Comparison of ENCODE assay signal across 14 cellular contexts in the genomic region with DNA sequence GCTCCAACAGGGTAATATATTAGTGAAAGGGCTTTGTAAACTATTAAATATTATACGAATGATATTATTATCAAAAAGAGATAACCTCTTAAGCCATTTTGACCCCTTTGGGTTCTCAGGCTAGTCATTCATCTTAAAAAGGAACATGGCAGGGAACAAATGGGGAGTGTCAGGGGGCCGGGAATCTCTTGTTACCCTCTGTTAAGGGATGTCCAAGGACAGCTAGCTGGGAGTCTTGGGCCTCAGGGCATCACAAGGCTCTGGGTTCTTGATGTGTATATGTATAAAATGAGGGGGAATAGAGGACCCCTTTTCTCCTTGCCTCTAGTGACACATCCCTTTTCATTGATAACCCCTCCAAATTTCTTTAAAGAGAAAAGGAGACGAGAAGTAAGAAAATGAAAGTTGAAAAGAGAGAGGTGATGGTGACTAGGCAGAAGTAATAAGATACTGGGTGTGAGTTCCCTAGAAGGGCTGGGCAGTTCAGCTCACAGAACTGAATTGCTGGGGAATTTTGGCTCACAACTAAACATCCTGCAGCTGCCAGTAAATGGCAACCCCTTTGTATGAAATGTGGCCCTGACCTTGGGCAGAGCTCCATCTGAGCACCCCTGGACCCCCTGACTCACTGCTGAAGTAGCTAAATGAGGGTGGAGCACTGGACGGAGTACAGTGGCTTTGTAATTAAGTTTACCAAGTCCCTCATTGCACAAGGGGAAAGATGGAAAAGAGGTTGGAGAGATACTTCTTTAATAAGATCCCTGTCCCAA. TPM values are rescaled to one million over a fixed set of nuclear protein-coding genes. Genes with fewer than 3 reads are reported as not detected.
DNase-seq lines count a peak whose midpoint lies in the region; ATAC-seq and TF ChIP-seq lines count a peak whose summit lies in the region.
"Had no signal": no experiment of that assay in that cellular context is flagged by ENCODE, and none has a peak within 500 bp of the region (broad histone marks: within the 10 kb centered on the region; RNA-seq: fewer than 3 reads in every experiment).

No MANE protein-coding gene starts in this region.

- H3K36me3 ChIP-seq in skeletal muscle satellite cell (ENCODE audit: insufficient read depth, low read length): no peaks in the 10 kb centered on the region
- H3K36me3 ChIP-seq: SJSA1 had no signal

- TF ChIP-seq POLR2A in erythroblast (IDR thresholded peaks at IDR 0.05; ENCODE audit: low read length): no peak

- no peaks in the 10 kb centered on the region for H3K9me3 ChIP-seq in skeletal muscle satellite cell (replicated peaks; ENCODE audit: low read length)
- H3K9me3 ChIP-seq: SJSA1 had no signal

- H3K27ac Mint-ChIP-seq in activated CD4-positive, alpha-beta T cell treated with anti-CD3 and anti-CD28 coated beads for 36 hours: no peak overlapping the region
- H3K27ac Mint-ChIP-seq: activated T-helper 17 cell treated with anti-CD3 and anti-CD28 coated beads, Interleukin-2, amount 50 U/mL, for 72 hours had no signal

- peak; percentile 67 for DNase-seq in GM04503 (ENCODE audit: low read depth)
- DNase-seq in RWPE1 (ENCODE audit: low spot score): peak; percentile 68
- DNase-seq in erythroblast (lab: John Stamatoyannopoulos, UW): peak; percentile 71 to 77
- DNase-seq in stimulated activated CD4-positive, alpha-beta T cell treated with anti-CD3 and anti-CD28 coated beads, Interleukin-15, amount 100 ng/mL, for 24 hours: no peak
- no peak for DNase-seq in C1 segment of cervical spinal cord (lab: John Stamatoyannopoulos, UW)
- DNase-seq in activated CD4-positive, alpha-beta T cell treated with anti-CD3 and anti-CD28 coated beads for 36 hours: no peak
- DNase-seq: cerebellar nuclear complex; DMS79; left colon; NCI-H524 treated with DMSO at 0.1 percent for 48 hours; stimulated activated CD4-positive, alpha-beta T cell treated with anti-CD3 and anti-CD28 coated beads, Interleukin-2, amount 100 ng/mL, for 24 hours had no signal

- H3K4me3 Mint-ChIP-seq in activated CD4-positive, alpha-beta T cell treated with anti-CD3 and anti-CD28 coated beads for 36 hours: no peak overlapping the region
- H3K4me3 Mint-ChIP-seq: activated T-helper 17 cell treated with anti-CD3 and anti-CD28 coated beads, Interleukin-2, amount 50 U/mL, for 72 hours had no signal

- H3K9me3 Mint-ChIP-seq in activated CD4-positive, alpha-beta T cell treated with anti-CD3 and anti-CD28 coated beads for 36 hours (ENCODE audit: low read depth): no peaks in the 10 kb centered on the region
- H3K9me3 Mint-ChIP-seq: activated T-helper 17 cell treated with anti-CD3 and anti-CD28 coated beads, Interleukin-2, amount 50 U/mL, for 72 hours had no signal

- intact Hi-C loops in activated CD4-positive, alpha-beta T cell treated with anti-CD3 and anti-CD28 coated beads for 36 hours (cut with DNase I, micrococcal nuclease): no loop called here

- CTCF ChIA-PET in RWPE1 (lab: Yijun Ruan, JAX): interaction anchor here (0.5 to 0.8 kb wide), 2 partner anchors 71 to 112 kb away, joined by 3 read pairs; no protein-coding TSS in a partner anchor
- CTCF ChIA-PET in activated CD4-positive, alpha-beta T cell treated with anti-CD3 and anti-CD28 coated beads for 36 hours (lab: Charles Lee): interaction anchor here (0.5 to 1.8 kb wide), 3 partner anchors 10 to 977 kb away, joined by 3 to 5 read pairs (median 3); no protein-coding TSS in a partner anchor

- ATAC-seq in activated CD4-positive, alpha-beta T cell treated with anti-CD3 and anti-CD28 coated beads for 36 hours: no peak
- ATAC-seq: activated T-helper 17 cell treated with anti-CD3 and anti-CD28 coated beads, Interleukin-2, amount 50 U/mL, for 72 hours; left colon had no signal

- peak overlapping the region; percentile 11 for H3K4me3 ChIP-seq in skeletal muscle satellite cell (ENCODE audit: low read length)
- H3K4me3 ChIP-seq: SJSA1 had no signal

- TF ChIP-seq CTCF in RWPE1 (conservative IDR thresholded peaks at IDR 0.05; ENCODE audit: low read depth): no peak

- H3K27ac ChIP-seq in RWPE1: peak overlapping the region; percentile 78
- H3K27ac ChIP-seq: SJSA1 had no signal

- peak overlapping the region; percentile 58 for H3K4me2 ChIP-seq in skeletal muscle satellite cell (ENCODE audit: low read length)

- POLR2A ChIA-PET in RWPE1 (lab: Yijun Ruan, JAX; ENCODE audit: low non-redundant PET): no interaction called here
- POLR2A ChIA-PET in activated CD4-positive, alpha-beta T cell treated with anti-CD3 and anti-CD28 coated beads for 36 hours (lab: Charles Lee): no interaction called here

- no peaks in the 10 kb centered on the region for H3K36me3 Mint-ChIP-seq in activated CD4-positive, alpha-beta T cell treated with anti-CD3 and anti-CD28 coated beads for 36 hours (ENCODE audit: low read depth)

- H3K9ac ChIP-seq in skeletal muscle satellite cell (ENCODE audit: low read depth, low read length): peak overlapping the region; percentile 52

- H3K27me3 Mint-ChIP-seq in activated CD4-positive, alpha-beta T cell treated with anti-CD3 and anti-CD28 coated beads for 36 hours: no peaks in the 10 kb centered on the region
- H3K27me3 Mint-ChIP-seq: activated T-helper 17 cell treated with anti-CD3 and anti-CD28 coated beads, Interleukin-2, amount 50 U/mL, for 72 hours had no signal

- H3K27me3 ChIP-seq in skeletal muscle satellite cell (ENCODE audit: control insufficient read depth, insufficient read depth, low read length): no peaks in the 10 kb centered on the region
- H3K27me3 ChIP-seq: SJSA1 had no signal

- peaks cover 18% of the 10 kb centered on the region for H3K4me1 ChIP-seq in skeletal muscle satellite cell (ENCODE audit: control insufficient read depth, insufficient read depth, low read length)

- no peaks in the 10 kb centered on the region for H3K4me1 Mint-ChIP-seq in activated CD4-positive, alpha-beta T cell treated with anti-CD3 and anti-CD28 coated beads for 36 hours
- H3K4me1 Mint-ChIP-seq: activated T-helper 17 cell treated with anti-CD3 and anti-CD28 coated beads, Interleukin-2, amount 50 U/mL, for 72 hours had no signal

RNA-seq across cellular contexts. Expression of a gene that starts 20.0 kb away (rescaled TPM):
- 5.7 and 7.6 TPM in 2 replicates for total RNA-seq in skeletal muscle satellite cell (2012; rRNA removed)
- 10 to 100 TPM; 19.4 to 20.5 TPM for total RNA-seq in activated CD4-positive, alpha-beta T cell treated with anti-CD3 and anti-CD28 coated beads for 36 hours

Comparison
In these comparisons a context has a peak if more than half of its experiments do, and no peak if none do; other contexts are left out.
1. DNase-seq: peak in GM04503 (single experiment), RWPE1 (single experiment) and erythroblast (2 of 2); none in stimulated activated CD4-positive, alpha-beta T cell treated with anti-CD3 and anti-CD28 coated beads, Interleukin-15, amount 100 ng/mL, for 24 hours (single experiment), C1 segment of cervical spinal cord (0 of 14) and activated CD4-positive, alpha-beta T cell treated with anti-CD3 and anti-CD28 coated beads for 36 hours (single experiment).